ENCODE assay signal across 13 cellular contexts in genomic region chr5:181114844-181115778, GRCh38. TPM values are rescaled to one million over a fixed set of nuclear protein-coding genes. Genes with fewer than 3 reads are reported as not detected.
DNase-seq lines count a peak whose midpoint lies in the region; ATAC-seq and TF ChIP-seq lines count a peak whose summit lies in the region.
"Had no signal": no experiment of that assay in that cellular context is flagged by ENCODE, and none has a peak within 500 bp of the region (broad histone marks: within the 10 kb centered on the region; RNA-seq: fewer than 3 reads in every experiment).

No MANE protein-coding gene starts in this region.

- POLR2A ChIA-PET in HEK293 (lab: Yijun Ruan, JAX) = no interaction called here
- POLR2A ChIA-PET in MCF 10A (lab: Yijun Ruan, JAX) = interaction anchor here (0.6 kb wide), 1 partner anchor 254 kb away, joined by 3 read pairs; no protein-coding TSS in a partner anchor

- no peaks in the 10 kb centered on the region; the same call in 1 of the 2 replicates for H3K9me3 ChIP-seq in HEK293 (ENCODE audit: control insufficient read depth, insufficient read depth, low read depth, low read length)

- BruUV-seq in MCF 10A (replicated peaks; lab: Mats Ljungman, UMichigan) = no TSS peak

- no peaks in the 10 kb centered on the region for H3K36me3 ChIP-seq in HEK293 (ENCODE audit: control insufficient read depth in 2 of 2, insufficient read depth in 1 of 2, low read length in 2 of 2)
- H3K36me3 ChIP-seq: spleen had no signal

- H3K27me3 Mint-ChIP-seq in MCF 10A (ENCODE audit: insufficient read depth, unreplicated experiment) = no peaks in the 10 kb centered on the region

- H3K4me1 Mint-ChIP-seq in MCF 10A (ENCODE audit: insufficient read depth, unreplicated experiment) = peaks cover 14% of the 10 kb centered on the region

- peaks cover 6% of the 10 kb centered on the region for H3K9me3 Mint-ChIP-seq in MCF 10A (ENCODE audit: unreplicated experiment)

- intact Hi-C loops in MCF 10A (cut with micrococcal nuclease) = no loop called here

- peak; percentile 11 for DNase-seq in ACHN
- DNase-seq in MCF 10A (ENCODE audit: unreplicated experiment) = peak; percentile 42
- peak; percentile 86 for DNase-seq in left kidney (ENCODE audit: low read depth, low spot score)
- no peak for DNase-seq in SW 1271 (lab: John Stamatoyannopoulos, UW)
- DNase-seq in NCI-H2171 (lab: John Stamatoyannopoulos, UW) = no peak
- no peak for DNase-seq in NCI-H1092 treated with DMSO at 0.1 percent for 48 hours (lab: John Stamatoyannopoulos, UW)
- DNase-seq: amniotic stem cell, hypothalamus, spleen had no signal

- CTCF ChIA-PET in HEK293 (lab: Yijun Ruan, JAX) (no interaction called here), MCF 10A (lab: Yijun Ruan, JAX) (interaction anchor here (0.9 kb wide), 1 partner anchor 25 kb away, joined by 3 read pairs; no protein-coding TSS in a partner anchor)

- H3K36me3 Mint-ChIP-seq in MCF 10A (ENCODE audit: insufficient read depth, unreplicated experiment) = peaks cover 4% of the 10 kb centered on the region

- H3K4me1 ChIP-seq in HEK293 (ENCODE audit: control insufficient read depth, insufficient read depth, low read length) = no peaks in the 10 kb centered on the region

- H3K4me3 Mint-ChIP-seq in MCF 10A (ENCODE audit: unreplicated experiment) = peak overlapping the region; percentile 44

- no peak overlapping the region for H3K27ac ChIP-seq in HEK293 (ENCODE audit: extremely low read depth, low read depth, low read length)
- H3K27ac ChIP-seq: spleen had no signal

- in situ Hi-C loops in ACHN (cut with HindIII; ENCODE audit: low pct_ligation_motif_present, low pct_unique_long_range_greater_than_20kb, low sequenced_read_pairs) = no loop called here

- TF ChIP-seq CTCF in HEK293 (tag by site-specific recombination; IDR thresholded peaks at IDR 0.05) = no peak
- TF ChIP-seq CTCF in MCF 10A (IDR thresholded peaks at IDR 0.05; ENCODE audit: unreplicated experiment) = no peak

- peak overlapping the region; percentile 29 for H3K4me3 ChIP-seq in HEK293 (ENCODE audit: low read depth, low read length)
- H3K4me3 ChIP-seq: spleen had no signal

- no peak overlapping the region for H3K27ac Mint-ChIP-seq in MCF 10A (ENCODE audit: low read depth, unreplicated experiment)

- ATAC-seq in HG03571 (IDR thresholded peaks at IDR 0.05; ENCODE audit: unreplicated experiment) = no peak

TF ChIP-seq in HEK293, 187 proteins besides CTCF, POLR2A, EP300 and RAD21:
- TF ChIP-seq OVOL3 (tag by site-specific recombination; IDR thresholded peaks at IDR 0.05) = no peak
- no peak for TF ChIP-seq FEZF1 (tag by site-specific recombination; IDR thresholded peaks at IDR 0.05)
- TF ChIP-seq ZBTB6 (tag by site-specific recombination; IDR thresholded peaks at IDR 0.05) = no peak
- TF ChIP-seq ZSCAN30 (tag by site-specific recombination; IDR thresholded peaks at IDR 0.05) = no peak
- no peak for TF ChIP-seq SCRT1 (tag by site-specific recombination; IDR thresholded peaks at IDR 0.05; ENCODE audit: borderline replicate concordance)
- no peak for TF ChIP-seq ZNF449 (tag by site-specific recombination; IDR thresholded peaks at IDR 0.05)
- no peak for TF ChIP-seq ZNF248 (tag by site-specific recombination; IDR thresholded peaks at IDR 0.05)
- TF ChIP-seq ZNF521 (tag by site-specific recombination; IDR thresholded peaks at IDR 0.05) = no peak
- TF ChIP-seq ZNF18 (tag by site-specific recombination; IDR thresholded peaks at IDR 0.05) = no peak
- TF ChIP-seq ZNF473 (tag by site-specific recombination; IDR thresholded peaks at IDR 0.05) = no peak
- no peak for TF ChIP-seq ZBTB10 (tag by site-specific recombination; IDR thresholded peaks at IDR 0.05)
- no peak for TF ChIP-seq ZNF549 (tag by site-specific recombination; IDR thresholded peaks at IDR 0.05)
- no peak for TF ChIP-seq ZFHX2 (tag by site-specific recombination; conservative IDR thresholded peaks at IDR 0.05)

RNA-seq across cellular contexts. Expression of gene OR2V1, which starts 15.9 kb away (rescaled TPM):
- not detected in 2 replicates for total RNA-seq in MCF 10A (2022)
- total RNA-seq: NCI-H460, spleen, temporal lobe had no signal

RNA-seq across cellular contexts. Expression of gene OR2V2, which starts 32.3 kb away (rescaled TPM):
- not detected in 2 replicates for total RNA-seq in MCF 10A (2022)
- total RNA-seq: NCI-H460, spleen, temporal lobe had no signal

Comparison
In these comparisons a context has a peak if more than half of its experiments do, and no peak if none do; other contexts are left out.
1. DNase-seq: peak in ACHN (single experiment), MCF 10A (single experiment) and left kidney (single experiment); none in SW 1271 (0 of 2), NCI-H2171 (single experiment) and NCI-H1092 treated with DMSO at 0.1 percent for 48 hours (single experiment).